In genomic region chr11:34169664-34170063, GRCh38 we compare ENCODE assay signal across 23 cellular contexts.
A peak's percentile ranks its signal among the peaks of the same experiment; 100 is the strongest.
DNase-seq lines count a peak whose midpoint lies in the region; ATAC-seq, FAIRE-seq and TF ChIP-seq lines count a peak whose summit lies in the region.
"Had no signal": no experiment of that assay in that cellular context is flagged by ENCODE, and none has a peak within 500 bp of the region (broad histone marks: within the 10 kb centered on the region; RNA-seq: fewer than 3 reads in every experiment).

No MANE protein-coding gene starts in this region.

- H3K9ac ChIP-seq in kidney (ENCODE audit: low read length in 2 of 2), result no peak overlapping the region
- H3K9ac ChIP-seq: SK-N-SH had no signal

- H3K4me1 ChIP-seq in kidney (ENCODE audit: control insufficient read depth in 1 of 2, insufficient read depth in 1 of 2, low read depth in 1 of 2, low read length in 2 of 2) (peaks cover 0 to 3% of the 10 kb centered on the region in 2 donors), psoas muscle (peaks cover 12% of the 10 kb centered on the region)

- intact Hi-C loops in kidney (cut with DNase I) (loop anchor here (10.0 kb wide), 1 partner anchor 185 kb away; the partner anchor contains the start of gene ABTB2), psoas muscle (cut with DNase I) (loop anchor here in 1 of 2 donors (10.0 kb wide), 1 partner anchor 325 kb away; no protein-coding TSS in a partner anchor)

- 69 to 75% (median 74%) methylated on average over 9 of the region's 9 CpGs for WGBS in psoas muscle, 3 donors

- H3K27me3 ChIP-seq in psoas muscle (ENCODE audit: insufficient read depth in 3 of 3, low read length in 2 of 3), result no peaks in the 10 kb centered on the region

- H3K36me3 ChIP-seq in kidney (ENCODE audit: control insufficient read depth in 1 of 2, insufficient read depth in 2 of 2, low read length in 2 of 2) (peaks cover 12 to 17% of the 10 kb centered on the region in 2 donors), psoas muscle (ENCODE audit: insufficient read depth in 1 of 2, low read depth in 1 of 2) (peaks cover 0 to 44% of the 10 kb centered on the region in 2 donors)

- TF ChIP-seq CTCF in C4-2B (conservative IDR thresholded peaks at IDR 0.05), result no peak
- TF ChIP-seq CTCF in VCaP (conservative IDR thresholded peaks at IDR 0.05), result no peak
- no peak for TF ChIP-seq CTCF in kidney (IDR thresholded peaks at IDR 0.05; ENCODE audit: borderline replicate concordance, extremely low read depth, insufficient read depth)
- TF ChIP-seq CTCF in psoas muscle (IDR thresholded peaks at IDR 0.05), result no peak

- H3K27ac ChIP-seq in C4-2B (peak overlapping the region; percentile 89), VCaP (peak overlapping the region; percentile 98), kidney (ENCODE audit: low read depth in 2 of 2, low read length in 2 of 2) (no peak overlapping the region), psoas muscle (peak overlapping the region; percentile 23)

- FAIRE-seq in kidney (lab: Jason Lieb, UNC), result no peak
- FAIRE-seq: A204.1, GM12891, H54, K562 had no signal

- H3K4me3 ChIP-seq in kidney (ENCODE audit: low read length in 2 of 2), result no peak overlapping the region
- no peak overlapping the region for H3K4me3 ChIP-seq in psoas muscle
- H3K4me3 ChIP-seq: K562 had no signal

- ATAC-seq in psoas muscle, result no peak
- ATAC-seq in GM21723 (IDR thresholded peaks at IDR 0.05; ENCODE audit: unreplicated experiment), result no peak
- ATAC-seq: K562, Panc1 had no signal

- DNase-seq in kidney (peak; percentile 20), psoas muscle (peak in 1 of 2 donors; percentile 35), NCI-H345 (lab: John Stamatoyannopoulos, UW) (no peak), NCI-H748 (lab: John Stamatoyannopoulos, UW; ENCODE audit: unreplicated experiment) (no peak)
- DNase-seq: CD4-positive, alpha-beta T cell; COR-L47; DND-41; MM.1S; NCI-H1048; NCI-H1417 treated with DMSO at 0.1 percent for 48 hours; NCI-H187; NCI-H446 treated with DMSO at 0.1 percent for 48 hours; NCI-H526 treated with DMSO at 0.1 percent for 48 hours; SIG-M5; SK-N-SH had no signal

- H3K9me3 ChIP-seq in kidney (ENCODE audit: control insufficient read depth in 1 of 2, low read length in 2 of 2), result no peaks in the 10 kb centered on the region
- H3K9me3 ChIP-seq in psoas muscle, result no peaks in the 10 kb centered on the region
- H3K9me3 ChIP-seq: SK-N-SH had no signal

Comparison
In these comparisons a context has a peak if more than half of its experiments do, and no peak if none do; other contexts are left out.
1. H3K27ac ChIP-seq: peak in C4-2B (single experiment), VCaP (single experiment) and psoas muscle (single experiment); none in kidney (0 of 2).